Comparison of ENCODE assay signal across 8 cellular contexts in genomic region chr19:3821857-3822364, GRCh38. TPM values are rescaled to one million over a fixed set of nuclear protein-coding genes. Genes with fewer than 3 reads are reported as not detected.
DNase-seq lines count a peak whose midpoint lies in the region; ATAC-seq, FAIRE-seq and TF ChIP-seq lines count a peak whose summit lies in the region.

No MANE protein-coding gene starts in this region.

- H3K4me1 ChIP-seq in body of pancreas, result no peaks in the 10 kb centered on the region
- peaks cover 5% of the 10 kb centered on the region for H3K4me1 ChIP-seq in keratinocyte (ENCODE audit: control insufficient read depth, extremely low read depth, insufficient read depth, low read length)

- no peak overlapping the region for H3K4me3 ChIP-seq in LNCaP clone FGC (ENCODE audit: low read depth, low read length)
- H3K4me3 ChIP-seq in WERI-Rb-1 (ENCODE audit: low read depth, low read length), result no peak overlapping the region
- H3K4me3 ChIP-seq in body of pancreas, result no peak overlapping the region
- no peak overlapping the region for H3K4me3 ChIP-seq in keratinocyte (ENCODE audit: control insufficient read depth in 2 of 3, extremely low read depth in 1 of 3, insufficient read depth in 2 of 3, low read depth in 1 of 3, low read length in 3 of 3)

- intact Hi-C loops in body of pancreas (cut with DNase I), result loop anchor here (5.0 kb wide), 1 partner anchor 155 kb away; no protein-coding TSS in a partner anchor

- TF ChIP-seq POLR2A in body of pancreas (IDR thresholded peaks at IDR 0.05), result no peak

- FAIRE-seq in keratinocyte (lab: Jason Lieb, UNC), result no peak

- H3K9me3 ChIP-seq in WERI-Rb-1 (ENCODE audit: severe bottlenecking) (no peaks in the 10 kb centered on the region), body of pancreas (no peaks in the 10 kb centered on the region), keratinocyte (ENCODE audit: control insufficient read depth, low read depth, low read length) (no peaks in the 10 kb centered on the region)

- no peaks in the 10 kb centered on the region for H3K27me3 ChIP-seq in WERI-Rb-1 (ENCODE audit: insufficient read depth, low read depth, severe bottlenecking)
- no peaks in the 10 kb centered on the region for H3K27me3 ChIP-seq in body of pancreas
- H3K27me3 ChIP-seq in keratinocyte (ENCODE audit: control insufficient read depth, extremely low read depth, insufficient read depth, low read length), result peaks cover 20% of the 10 kb centered on the region

- peak; percentile 95 for TF ChIP-seq CTCF in LNCaP clone FGC (IDR thresholded peaks at IDR 0.05; ENCODE audit: control insufficient read depth, extremely low read depth, insufficient read depth)
- peak; percentile 99 for TF ChIP-seq CTCF in WERI-Rb-1 (IDR thresholded peaks at IDR 0.05; ENCODE audit: low read depth, low read length)
- peak; percentile 86 to 98 (median 92) for TF ChIP-seq CTCF in body of pancreas (IDR thresholded peaks at IDR 0.05)
- peak; percentile 75 to 96 (median 89) for TF ChIP-seq CTCF in keratinocyte (optimal IDR thresholded peaks at IDR 0.05 in 1 of 3, IDR thresholded peaks at IDR 0.05 in 1 of 3, conservative IDR thresholded peaks at IDR 0.05 in 1 of 3; ENCODE audit: extremely low read depth in 1 of 3, insufficient read depth in 2 of 3, low read length in 3 of 3)

- no peaks in the 10 kb centered on the region for H3K9me1 ChIP-seq in keratinocyte (ENCODE audit: control insufficient read depth, extremely low read depth, insufficient read depth, low read length)

- H3K27ac ChIP-seq in WERI-Rb-1, result no peak overlapping the region
- no peak overlapping the region for H3K27ac ChIP-seq in body of pancreas
- H3K27ac ChIP-seq in keratinocyte (ENCODE audit: control insufficient read depth, insufficient read depth, low read length), result no peak overlapping the region

- no peak overlapping the region for H3K4me2 ChIP-seq in keratinocyte (ENCODE audit: control insufficient read depth, extremely low read depth, insufficient read depth, low read depth, low read length)

- ATAC-seq in body of pancreas, result peak; percentile 82
- no peak for ATAC-seq in HG03521 (IDR thresholded peaks at IDR 0.05; ENCODE audit: unreplicated experiment)

- no peak overlapping the region for H2AFZ ChIP-seq in keratinocyte (ENCODE audit: control insufficient read depth, low read length)

- H4K20me1 ChIP-seq in keratinocyte (ENCODE audit: control insufficient read depth, extremely low read depth, insufficient read depth, low read length), result no peaks in the 10 kb centered on the region

- DNase-seq in DMS153 treated with DMSO at 0.1 percent for 48 hours (lab: John Stamatoyannopoulos, UW; ENCODE audit: unreplicated experiment) (peak; percentile 2), LNCaP clone FGC (ENCODE audit: low read depth) (peak; percentile 4), WERI-Rb-1 (peak; percentile 80), body of pancreas (peak; percentile 51 to 71 (median 66)), keratinocyte (ENCODE audit: low read depth, low spot score) (no peak), HCEC 1CT (no peak)
- peak; percentile 84 to 90 for DNase-seq in stimulated activated CD4-positive, alpha-beta T cell treated with anti-CD3 and anti-CD28 coated beads, Interleukin-4, amount 100 ng/mL, for 4 hours

- H3K79me2 ChIP-seq in keratinocyte (ENCODE audit: control insufficient read depth, insufficient read depth, low read length), result no peaks in the 10 kb centered on the region

- H3K36me3 ChIP-seq in WERI-Rb-1 (no peaks in the 10 kb centered on the region), body of pancreas (replicated peaks in 1 of 2; ENCODE audit: insufficient read depth in 1 of 2, low read depth in 2 of 2) (no peaks in the 10 kb centered on the region), keratinocyte (ENCODE audit: control insufficient read depth in 2 of 2, extremely low read depth in 1 of 2, insufficient read depth in 2 of 2, low read length in 2 of 2) (no peaks in the 10 kb centered on the region)

- 15 to 51% methylated on average over 2 to 43 of the region's 43 CpGs for WGBS in body of pancreas, 2 donors

- no peak overlapping the region for H3K9ac ChIP-seq in keratinocyte (ENCODE audit: control insufficient read depth, extremely low read depth, insufficient read depth, low read length)

- dilution Hi-C loops in keratinocyte (cut with MboI; ENCODE audit: extremely low pct_ligation_motif_present, low sequenced_read_pairs), result no loop called here

RNA-seq across cellular contexts. Expression of gene MATK, which starts 35.7 kb away (rescaled TPM):
- total RNA-seq in body of pancreas, result under 1 TPM in 1 of 2 donors, not detected in 1; 0.78 TPM
- polyA plus RNA-seq in keratinocyte, result 0.05 to 0.27 TPM (median 0.16 TPM) in 3 replicates
- polyA plus RNA-seq in keratinocyte (2011; ENCODE audit: low read depth), result not detected
- polyA plus RNA-seq in keratinocyte (2011; cell fraction: cytosol; rRNA removed), result 0.11 and 0.22 TPM in 2 replicates
- 0.22 and 0.43 TPM in 2 replicates for polyA plus RNA-seq in keratinocyte (2011; cell fraction: nucleus; rRNA removed)
- polyA plus RNA-seq in keratinocyte (2012; ENCODE audit: low replicate concordance), result 0.08 and 0.38 TPM in 2 replicates
- not detected in 3 replicates for polyA minus RNA-seq in keratinocyte
- polyA minus RNA-seq in keratinocyte (2011; cell fraction: cytosol; rRNA and poly(A)+ RNA removed), result 2.7 TPM
- not detected in 2 replicates for polyA minus RNA-seq in keratinocyte (2011; cell fraction: nucleus; rRNA and poly(A)+ RNA removed)

RNA-seq across cellular contexts. Expression of gene ZFR2, which starts 46.9 kb away (rescaled TPM):
- total RNA-seq in body of pancreas, result not detected
- polyA plus RNA-seq in keratinocyte, result not detected in 3 replicates
- polyA plus RNA-seq in keratinocyte (2011; ENCODE audit: low read depth), result not detected
- 0.09 TPM in 2 replicates for polyA plus RNA-seq in keratinocyte (2011; cell fraction: cytosol; rRNA removed)
- polyA plus RNA-seq in keratinocyte (2011; cell fraction: nucleus; rRNA removed), result 0.46 TPM in 1 of 2 replicates, not detected in the other
- 0.41 TPM in 1 of 2 replicates, not detected in the other for polyA plus RNA-seq in keratinocyte (2012; ENCODE audit: low replicate concordance)
- polyA minus RNA-seq in keratinocyte, result not detected in 3 replicates
- polyA minus RNA-seq in keratinocyte (2011; cell fraction: cytosol; rRNA and poly(A)+ RNA removed), result not detected
- polyA minus RNA-seq in keratinocyte (2011; cell fraction: nucleus; rRNA and poly(A)+ RNA removed), result not detected in 2 replicates

RNA-seq across cellular contexts. Expression of gene RAX2, which starts 49.9 kb away (rescaled TPM):
- total RNA-seq in body of pancreas, result not detected
- not detected in 3 replicates for polyA plus RNA-seq in keratinocyte
- not detected for polyA plus RNA-seq in keratinocyte (2011; ENCODE audit: low read depth)
- not detected in 2 replicates for polyA plus RNA-seq in keratinocyte (2011; cell fraction: cytosol; rRNA removed)
- polyA plus RNA-seq in keratinocyte (2011; cell fraction: nucleus; rRNA removed), result not detected in 2 replicates
- polyA plus RNA-seq in keratinocyte (2012; ENCODE audit: low replicate concordance), result not detected in 2 replicates
- not detected in 3 replicates for polyA minus RNA-seq in keratinocyte
- not detected for polyA minus RNA-seq in keratinocyte (2011; cell fraction: cytosol; rRNA and poly(A)+ RNA removed)
- not detected in 2 replicates for polyA minus RNA-seq in keratinocyte (2011; cell fraction: nucleus; rRNA and poly(A)+ RNA removed)

RNA-seq across cellular contexts. Expression of gene ATCAY, which starts 58.6 kb away (rescaled TPM):
- total RNA-seq in body of pancreas, result 1 to 10 TPM in 1 of 2 donors, not detected in 1; 1.6 TPM
- not detected in 3 replicates for polyA plus RNA-seq in keratinocyte
- not detected for polyA plus RNA-seq in keratinocyte (2011; ENCODE audit: low read depth)
- polyA plus RNA-seq in keratinocyte (2011; cell fraction: cytosol; rRNA removed), result not detected in 2 replicates
- not detected in 2 replicates for polyA plus RNA-seq in keratinocyte (2011; cell fraction: nucleus; rRNA removed)
- 0.14 TPM in 1 of 2 replicates, not detected in the other for polyA plus RNA-seq in keratinocyte (2012; ENCODE audit: low replicate concordance)
- 0.13 TPM in 1 of 3 replicates, not detected in the others for polyA minus RNA-seq in keratinocyte
- not detected for polyA minus RNA-seq in keratinocyte (2011; cell fraction: cytosol; rRNA and poly(A)+ RNA removed)
- polyA minus RNA-seq in keratinocyte (2011; cell fraction: nucleus; rRNA and poly(A)+ RNA removed), result not detected in 2 replicates

RNA-seq across cellular contexts. Expression of gene MRPL54, which starts 59.4 kb away (rescaled TPM):
- 10 to 100 TPM; 78.9 to 86.0 TPM for total RNA-seq in body of pancreas
- polyA plus RNA-seq in keratinocyte, result 27.0 to 35.6 TPM (median 30.0 TPM) in 3 replicates
- 35.4 TPM for polyA plus RNA-seq in keratinocyte (2011; ENCODE audit: low read depth)
- 17.8 and 32.1 TPM in 2 replicates for polyA plus RNA-seq in keratinocyte (2011; cell fraction: cytosol; rRNA removed)
- 7.8 and 11.8 TPM in 2 replicates for polyA plus RNA-seq in keratinocyte (2011; cell fraction: nucleus; rRNA removed)
- polyA plus RNA-seq in keratinocyte (2012; ENCODE audit: low replicate concordance), result 29.3 and 37.3 TPM in 2 replicates
- polyA minus RNA-seq in keratinocyte, result 2.9 to 3.7 TPM (median 3.4 TPM) in 3 replicates
- 10.9 TPM for polyA minus RNA-seq in keratinocyte (2011; cell fraction: cytosol; rRNA and poly(A)+ RNA removed)
- 2.8 and 3.3 TPM in 2 replicates for polyA minus RNA-seq in keratinocyte (2011; cell fraction: nucleus; rRNA and poly(A)+ RNA removed)

Comparison
In these comparisons a context has a peak if more than half of its experiments do, and no peak if none do; other contexts are left out.
1. DNase-seq: peak in DMS153 treated with DMSO at 0.1 percent for 48 hours (single experiment), LNCaP clone FGC (single experiment), WERI-Rb-1 (single experiment), body of pancreas (4 of 4) and stimulated activated CD4-positive, alpha-beta T cell treated with anti-CD3 and anti-CD28 coated beads, Interleukin-4, amount 100 ng/mL, for 4 hours (2 of 2); none in keratinocyte (single experiment) and HCEC 1CT (single experiment).
2. Peak in every context shown above with its lines, with median percentiles within 50 percentile points of each other: CTCF ChIP-seq.